ENCODE assay signal across 1 cellular context in the genomic region with DNA sequence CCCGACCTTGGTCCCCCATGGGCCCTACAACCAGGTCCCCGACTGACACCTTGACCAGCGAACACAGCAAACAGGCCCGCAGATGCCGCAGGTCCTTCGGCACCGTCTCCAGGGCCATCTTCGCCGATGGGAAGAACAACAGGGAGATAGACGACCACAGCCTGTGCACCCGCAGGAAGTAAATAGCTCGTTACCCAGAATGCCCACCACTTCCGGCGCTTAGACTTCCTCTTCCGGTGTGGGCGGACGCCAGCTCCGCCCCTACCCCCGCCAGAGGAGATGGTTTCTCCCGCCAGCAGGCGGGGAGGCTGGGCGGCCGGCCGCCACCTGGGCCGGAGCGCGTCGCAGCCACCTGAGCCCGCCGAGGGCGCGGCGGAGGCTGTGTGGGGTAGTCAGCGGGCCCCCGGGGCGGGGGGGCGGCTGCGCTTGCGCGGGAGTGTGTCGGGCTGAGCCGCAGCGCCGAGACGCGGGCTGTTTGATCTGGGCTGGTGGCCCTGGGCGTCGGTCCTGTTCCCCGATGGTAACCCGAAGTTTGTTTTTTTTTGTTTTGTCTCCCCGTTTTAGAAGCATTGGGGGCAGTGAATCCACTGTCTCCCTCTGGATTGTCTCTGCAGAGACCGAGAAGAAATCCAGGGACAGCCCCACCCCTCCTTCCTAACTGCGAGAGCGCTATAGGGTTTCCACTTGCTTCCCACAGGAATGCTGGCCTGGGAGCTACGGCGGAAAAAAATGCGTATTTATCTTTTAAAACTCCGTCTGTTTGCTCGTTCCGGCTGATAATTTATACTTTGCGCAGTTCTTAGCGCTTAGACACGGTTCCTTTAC.
TF ChIP-seq lines count a peak whose summit lies in the region.

A gene (minus strand): TSS at position 184 of the 825 bp plus-strand sequence. CDS start 66 bp downstream, at position 118.

TF ChIP-seq in GM23338, 12 proteins besides CTCF, POLR2A, EP300 and RAD21:
- TF ChIP-seq STAT1 (IDR thresholded peaks at IDR 0.05; ENCODE audit: unreplicated experiment) = no peak
- no peak for TF ChIP-seq ZNF114 (CRISPR knock-in tag; IDR thresholded peaks at IDR 0.05)
- peak; percentile 33 for TF ChIP-seq EZH2 (IDR thresholded peaks at IDR 0.05; ENCODE audit: low read depth, unreplicated experiment)
- TF ChIP-seq ZNF331 (CRISPR knock-in tag; IDR thresholded peaks at IDR 0.05; ENCODE audit: low read depth) = no peak
- TF ChIP-seq, protein P1, sequence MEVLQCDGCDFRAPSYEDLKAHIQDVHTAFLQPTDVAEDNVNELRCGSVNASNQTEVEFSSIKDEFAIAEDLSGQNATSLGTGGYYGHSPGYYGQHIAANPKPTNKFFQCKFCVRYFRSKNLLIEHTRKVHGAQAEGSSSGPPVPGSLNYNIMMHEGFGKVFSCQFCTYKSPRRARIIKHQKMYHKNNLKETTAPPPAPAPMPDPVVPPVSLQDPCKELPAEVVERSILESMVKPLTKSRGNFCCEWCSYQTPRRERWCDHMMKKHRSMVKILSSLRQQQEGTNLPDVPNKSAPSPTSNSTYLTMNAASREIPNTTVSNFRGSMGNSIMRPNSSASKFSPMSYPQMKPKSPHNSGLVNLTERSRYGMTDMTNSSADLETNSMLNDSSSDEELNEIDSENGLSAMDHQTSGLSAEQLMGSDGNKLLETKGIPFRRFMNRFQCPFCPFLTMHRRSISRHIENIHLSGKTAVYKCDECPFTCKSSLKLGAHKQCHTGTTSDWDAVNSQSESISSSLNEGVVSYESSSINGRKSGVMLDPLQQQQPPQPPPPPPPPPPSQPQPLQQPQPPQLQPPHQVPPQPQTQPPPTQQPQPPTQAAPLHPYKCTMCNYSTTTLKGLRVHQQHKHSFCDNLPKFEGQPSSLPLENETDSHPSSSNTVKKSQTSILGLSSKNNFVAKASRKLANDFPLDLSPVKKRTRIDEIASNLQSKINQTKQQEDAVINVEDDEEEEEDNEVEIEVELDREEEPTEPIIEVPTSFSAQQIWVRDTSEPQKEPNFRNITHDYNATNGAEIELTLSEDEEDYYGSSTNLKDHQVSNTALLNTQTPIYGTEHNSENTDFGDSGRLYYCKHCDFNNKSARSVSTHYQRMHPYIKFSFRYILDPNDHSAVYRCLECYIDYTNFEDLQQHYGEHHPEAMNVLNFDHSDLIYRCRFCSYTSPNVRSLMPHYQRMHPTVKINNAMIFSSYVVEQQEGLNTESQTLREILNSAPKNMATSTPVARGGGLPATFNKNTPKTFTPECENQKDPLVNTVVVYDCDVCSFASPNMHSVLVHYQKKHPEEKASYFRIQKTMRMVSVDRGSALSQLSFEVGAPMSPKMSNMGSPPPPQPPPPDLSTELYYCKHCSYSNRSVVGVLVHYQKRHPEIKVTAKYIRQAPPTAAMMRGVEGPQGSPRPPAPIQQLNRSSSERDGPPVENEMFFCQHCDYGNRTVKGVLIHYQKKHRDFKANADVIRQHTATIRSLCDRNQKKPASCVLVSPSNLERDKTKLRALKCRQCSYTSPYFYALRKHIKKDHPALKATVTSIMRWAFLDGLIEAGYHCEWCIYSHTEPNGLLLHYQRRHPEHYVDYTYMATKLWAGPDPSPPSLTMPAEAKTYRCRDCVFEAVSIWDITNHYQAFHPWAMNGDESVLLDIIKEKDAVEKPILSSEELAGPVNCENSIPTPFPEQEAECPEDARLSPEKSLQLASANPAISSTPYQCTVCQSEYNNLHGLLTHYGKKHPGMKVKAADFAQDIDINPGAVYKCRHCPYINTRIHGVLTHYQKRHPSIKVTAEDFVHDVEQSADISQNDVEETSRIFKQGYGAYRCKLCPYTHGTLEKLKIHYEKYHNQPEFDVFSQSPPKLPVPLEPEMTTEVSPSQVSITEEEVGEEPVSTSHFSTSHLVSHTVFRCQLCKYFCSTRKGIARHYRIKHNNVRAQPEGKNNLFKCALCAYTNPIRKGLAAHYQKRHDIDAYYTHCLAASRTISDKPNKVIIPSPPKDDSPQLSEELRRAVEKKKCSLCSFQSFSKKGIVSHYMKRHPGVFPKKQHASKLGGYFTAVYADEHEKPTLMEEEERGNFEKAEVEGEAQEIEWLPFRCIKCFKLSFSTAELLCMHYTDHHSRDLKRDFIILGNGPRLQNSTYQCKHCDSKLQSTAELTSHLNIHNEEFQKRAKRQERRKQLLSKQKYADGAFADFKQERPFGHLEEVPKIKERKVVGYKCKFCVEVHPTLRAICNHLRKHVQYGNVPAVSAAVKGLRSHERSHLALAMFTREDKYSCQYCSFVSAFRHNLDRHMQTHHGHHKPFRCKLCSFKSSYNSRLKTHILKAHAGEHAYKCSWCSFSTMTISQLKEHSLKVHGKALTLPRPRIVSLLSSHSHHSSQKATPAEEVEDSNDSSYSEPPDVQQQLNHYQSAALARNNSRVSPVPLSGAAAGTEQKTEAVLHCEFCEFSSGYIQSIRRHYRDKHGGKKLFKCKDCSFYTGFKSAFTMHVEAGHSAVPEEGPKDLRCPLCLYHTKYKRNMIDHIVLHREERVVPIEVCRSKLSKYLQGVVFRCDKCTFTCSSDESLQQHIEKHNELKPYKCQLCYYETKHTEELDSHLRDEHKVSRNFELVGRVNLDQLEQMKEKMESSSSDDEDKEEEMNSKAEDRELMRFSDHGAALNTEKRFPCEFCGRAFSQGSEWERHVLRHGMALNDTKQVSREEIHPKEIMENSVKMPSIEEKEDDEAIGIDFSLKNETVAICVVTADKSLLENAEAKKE (CRISPR knock-in tag; IDR thresholded peaks at IDR 0.05) = no peak
- peak; percentile 64 for TF ChIP-seq POLR2AphosphoS5 (IDR thresholded peaks at IDR 0.05; ENCODE audit: low read depth)
- TF ChIP-seq, protein P2, sequence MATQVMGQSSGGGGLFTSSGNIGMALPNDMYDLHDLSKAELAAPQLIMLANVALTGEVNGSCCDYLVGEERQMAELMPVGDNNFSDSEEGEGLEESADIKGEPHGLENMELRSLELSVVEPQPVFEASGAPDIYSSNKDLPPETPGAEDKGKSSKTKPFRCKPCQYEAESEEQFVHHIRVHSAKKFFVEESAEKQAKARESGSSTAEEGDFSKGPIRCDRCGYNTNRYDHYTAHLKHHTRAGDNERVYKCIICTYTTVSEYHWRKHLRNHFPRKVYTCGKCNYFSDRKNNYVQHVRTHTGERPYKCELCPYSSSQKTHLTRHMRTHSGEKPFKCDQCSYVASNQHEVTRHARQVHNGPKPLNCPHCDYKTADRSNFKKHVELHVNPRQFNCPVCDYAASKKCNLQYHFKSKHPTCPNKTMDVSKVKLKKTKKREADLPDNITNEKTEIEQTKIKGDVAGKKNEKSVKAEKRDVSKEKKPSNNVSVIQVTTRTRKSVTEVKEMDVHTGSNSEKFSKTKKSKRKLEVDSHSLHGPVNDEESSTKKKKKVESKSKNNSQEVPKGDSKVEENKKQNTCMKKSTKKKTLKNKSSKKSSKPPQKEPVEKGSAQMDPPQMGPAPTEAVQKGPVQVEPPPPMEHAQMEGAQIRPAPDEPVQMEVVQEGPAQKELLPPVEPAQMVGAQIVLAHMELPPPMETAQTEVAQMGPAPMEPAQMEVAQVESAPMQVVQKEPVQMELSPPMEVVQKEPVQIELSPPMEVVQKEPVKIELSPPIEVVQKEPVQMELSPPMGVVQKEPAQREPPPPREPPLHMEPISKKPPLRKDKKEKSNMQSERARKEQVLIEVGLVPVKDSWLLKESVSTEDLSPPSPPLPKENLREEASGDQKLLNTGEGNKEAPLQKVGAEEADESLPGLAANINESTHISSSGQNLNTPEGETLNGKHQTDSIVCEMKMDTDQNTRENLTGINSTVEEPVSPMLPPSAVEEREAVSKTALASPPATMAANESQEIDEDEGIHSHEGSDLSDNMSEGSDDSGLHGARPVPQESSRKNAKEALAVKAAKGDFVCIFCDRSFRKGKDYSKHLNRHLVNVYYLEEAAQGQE (IDR thresholded peaks at IDR 0.05; ENCODE audit: unreplicated experiment) = no peak
- TF ChIP-seq CREB1 (CRISPR knock-in tag; IDR thresholded peaks at IDR 0.05; ENCODE audit: low read depth) = peak; percentile 79
- TF ChIP-seq, protein P3, sequence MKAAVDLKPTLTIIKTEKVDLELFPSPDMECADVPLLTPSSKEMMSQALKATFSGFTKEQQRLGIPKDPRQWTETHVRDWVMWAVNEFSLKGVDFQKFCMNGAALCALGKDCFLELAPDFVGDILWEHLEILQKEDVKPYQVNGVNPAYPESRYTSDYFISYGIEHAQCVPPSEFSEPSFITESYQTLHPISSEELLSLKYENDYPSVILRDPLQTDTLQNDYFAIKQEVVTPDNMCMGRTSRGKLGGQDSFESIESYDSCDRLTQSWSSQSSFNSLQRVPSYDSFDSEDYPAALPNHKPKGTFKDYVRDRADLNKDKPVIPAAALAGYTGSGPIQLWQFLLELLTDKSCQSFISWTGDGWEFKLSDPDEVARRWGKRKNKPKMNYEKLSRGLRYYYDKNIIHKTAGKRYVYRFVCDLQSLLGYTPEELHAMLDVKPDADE (IDR thresholded peaks at IDR 0.05) = peak; percentile 87
- TF ChIP-seq JUNB (IDR thresholded peaks at IDR 0.05; ENCODE audit: unreplicated experiment) = no peak
- no peak for TF ChIP-seq EZH2phosphoT487 (IDR thresholded peaks at IDR 0.05; ENCODE audit: unreplicated experiment)
- TF ChIP-seq NANOG (IDR thresholded peaks at IDR 0.05; ENCODE audit: borderline replicate concordance) = 0 out of 2 replicates have a peak, but pooled peaks have one; percentile 20
